16 cellular contexts compared by ENCODE assay signal in genomic region chr17:59483860-59484259, GRCh38.
A peak's percentile ranks its signal among the peaks of the same experiment; 100 is the strongest.
DNase-seq lines count a peak whose midpoint lies in the region; ATAC-seq, FAIRE-seq and TF ChIP-seq lines count a peak whose summit lies in the region.
"Had no signal": no experiment of that assay in that cellular context is flagged by ENCODE, and none has a peak within 500 bp of the region (broad histone marks: within the 10 kb centered on the region; RNA-seq: fewer than 3 reads in every experiment).

No MANE protein-coding gene starts in this region.

- H3K27ac Mint-ChIP-seq in activated T-cell treated with anti-CD3 and anti-CD28 coated beads, Interleukin-2, amount 50 U/mL, for 72 hours = peak overlapping the region; percentile 63
- H3K27ac Mint-ChIP-seq in type B pancreatic cell = no peak overlapping the region
- H3K27ac Mint-ChIP-seq: H9 had no signal

- TF ChIP-seq CTCF in coronary artery (IDR thresholded peaks at IDR 0.05) (no peak), type B pancreatic cell (conservative IDR thresholded peaks at IDR 0.05) (no peak)

- peak overlapping the region; percentile 60 to 85 for H3K27ac ChIP-seq in coronary artery
- H3K27ac ChIP-seq: C4-2B had no signal

- DNase-seq in activated T-cell treated with anti-CD3 and anti-CD28 coated beads, Interleukin-2, amount 50 U/mL, for 72 hours = no peak
- DNase-seq in activated T-cell treated with anti-CD3 and anti-CD28 coated beads for 4 hours = no peak
- no peak for DNase-seq in HTR-8/SVneo (ENCODE audit: insufficient read length, low spot score)
- DNase-seq in coronary artery (ENCODE audit: low spot score) = no peak
- DNase-seq in type B pancreatic cell (ENCODE audit: extremely low spot score, unreplicated experiment) = peak; percentile 11
- DNase-seq in NCI-H1417 (lab: John Stamatoyannopoulos, UW) = no peak
- no peak for DNase-seq in NCI-H2029 treated with DMSO at 0.1 percent for 48 hours (lab: John Stamatoyannopoulos, UW)
- no peak for DNase-seq in HuH-7 (ENCODE audit: low spot score)
- DNase-seq: H9, KBM-7, NCI-H1092, NCI-H1694 treated with DMSO at 0.1 percent for 48 hours, NCI-H774, SIG-M5 had no signal

- no peaks in the 10 kb centered on the region for H3K9me3 Mint-ChIP-seq in activated T-cell treated with anti-CD3 and anti-CD28 coated beads, Interleukin-2, amount 50 U/mL, for 72 hours
- no peaks in the 10 kb centered on the region for H3K9me3 Mint-ChIP-seq in type B pancreatic cell
- H3K9me3 Mint-ChIP-seq: H9 had no signal

- peak; percentile 54 for FAIRE-seq in HTR-8/SVneo (lab: Jason Lieb, UNC)
- FAIRE-seq: A204.1 had no signal

- peaks cover 14% of the 10 kb centered on the region for H3K27me3 Mint-ChIP-seq in activated T-cell treated with anti-CD3 and anti-CD28 coated beads, Interleukin-2, amount 50 U/mL, for 72 hours (ENCODE audit: low read depth)
- H3K27me3 Mint-ChIP-seq in type B pancreatic cell = no peaks in the 10 kb centered on the region

- H3K4me1 Mint-ChIP-seq in activated T-cell treated with anti-CD3 and anti-CD28 coated beads, Interleukin-2, amount 50 U/mL, for 72 hours (ENCODE audit: low read depth) = peaks cover 7% of the 10 kb centered on the region
- H3K4me1 Mint-ChIP-seq in type B pancreatic cell (ENCODE audit: unreplicated experiment) = no peaks in the 10 kb centered on the region
- H3K4me1 Mint-ChIP-seq: H9 had no signal

- no peak overlapping the region for H3K4me3 Mint-ChIP-seq in activated T-cell treated with anti-CD3 and anti-CD28 coated beads, Interleukin-2, amount 50 U/mL, for 72 hours
- no peak overlapping the region for H3K4me3 Mint-ChIP-seq in type B pancreatic cell
- H3K4me3 Mint-ChIP-seq: H9 had no signal

- ATAC-seq in activated T-cell treated with anti-CD3 and anti-CD28 coated beads, Interleukin-2, amount 50 U/mL, for 72 hours (replicated peaks in 1 of 2) = no peak

- H3K4me3 ChIP-seq in coronary artery = no peak overlapping the region

- H3K36me3 Mint-ChIP-seq in activated T-cell treated with anti-CD3 and anti-CD28 coated beads, Interleukin-2, amount 50 U/mL, for 72 hours (ENCODE audit: insufficient read depth in 2 of 2) = peaks cover 0 to 3% of the 10 kb centered on the region in 2 donors
- no peaks in the 10 kb centered on the region for H3K36me3 Mint-ChIP-seq in type B pancreatic cell
